13 cellular contexts compared by ENCODE assay signal in the genomic region with DNA sequence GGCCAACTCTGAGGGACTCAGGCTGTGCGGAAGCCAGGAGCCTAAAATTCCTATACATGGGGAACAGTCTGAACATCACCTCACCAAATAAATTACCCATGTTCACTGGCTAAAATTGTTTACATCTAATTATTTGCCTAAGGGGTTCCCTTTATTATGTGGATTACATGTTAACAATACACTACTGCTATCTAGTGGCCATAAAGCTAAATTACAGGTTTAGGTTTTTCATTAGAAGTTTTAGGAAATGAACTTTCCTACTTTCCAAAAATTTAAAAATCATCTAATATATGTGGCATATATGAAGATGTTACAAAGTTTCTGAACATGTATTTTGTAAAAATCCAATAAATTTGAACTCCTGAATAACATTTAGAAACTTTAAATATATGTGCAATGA. TPM values are rescaled to one million over a fixed set of nuclear protein-coding genes. Genes with fewer than 3 reads are reported as not detected.
DNase-seq lines count a peak whose midpoint lies in the region; ATAC-seq and TF ChIP-seq lines count a peak whose summit lies in the region.
"Had no signal": no experiment of that assay in that cellular context is flagged by ENCODE, and none has a peak within 500 bp of the region (broad histone marks: within the 10 kb centered on the region; RNA-seq: fewer than 3 reads in every experiment).

No MANE protein-coding gene starts in this region.

- H3K9ac ChIP-seq in HCT116 (ENCODE audit: low read length) (no peak overlapping the region), SU-DHL-6 (ENCODE audit: low read length) (no peak overlapping the region)

- peak; percentile 55 for TF ChIP-seq RAD21 in HCT116 (IDR thresholded peaks at IDR 0.05; ENCODE audit: low read depth)

- DNase-seq in HCT116 (ENCODE audit: low read depth, low spot score), result no peak
- no peak for DNase-seq in lower lobe of right lung
- no peak for DNase-seq in AG08395 (ENCODE audit: low spot score)
- no peak for DNase-seq in Ammon's horn (ENCODE audit: low spot score)
- DNase-seq in NCI-H774 (lab: John Stamatoyannopoulos, UW), result no peak
- DNase-seq: activated naive CD4-positive, alpha-beta T cell treated with anti-CD3 and anti-CD28 coated beads, Interleukin-2, amount 50 U/mL, for 16 hours; dermis blood vessel endothelial cell; natural killer cell; NCI-H1436 treated with DMSO at 0.1 percent for 48 hours; thyroid gland had no signal

- H3K9me3 ChIP-seq in DOHH2 (ENCODE audit: control insufficient read depth, insufficient read depth, low read length) (0 out of 2 replicates have a peak, but pooled peaks cover 3% of the 10 kb centered on the region), HCT116 (ENCODE audit: control insufficient read depth in 1 of 2, insufficient read depth in 1 of 2, low read depth in 1 of 2, low read length in 2 of 2) (no peaks in the 10 kb centered on the region), SU-DHL-6 (ENCODE audit: insufficient read depth, low read length) (no peaks in the 10 kb centered on the region), lower lobe of right lung (peaks cover 8% of the 10 kb centered on the region)
- H3K9me3 ChIP-seq: thyroid gland had no signal

- ATAC-seq in HCT116, result no peak; the same call in 1 of the 2 replicates
- no peak for ATAC-seq in lower lobe of right lung
- ATAC-seq in GM21737 (IDR thresholded peaks at IDR 0.05; ENCODE audit: unreplicated experiment), result no peak
- ATAC-seq: natural killer cell had no signal

- TF ChIP-seq POLR2A in HCT116 (IDR thresholded peaks at IDR 0.05; ENCODE audit: borderline replicate concordance, extremely low read depth, insufficient read depth, insufficient read length), result no peak

- no peak overlapping the region for H3K27ac ChIP-seq in DOHH2 (ENCODE audit: low read depth, low read length)
- H3K27ac ChIP-seq in HCT116 (ENCODE audit: low read depth, low read length), result no peak overlapping the region
- H3K27ac ChIP-seq in SU-DHL-6 (ENCODE audit: low read depth, low read length), result no peak overlapping the region
- H3K27ac ChIP-seq in lower lobe of right lung, result no peak overlapping the region

- H3K79me2 ChIP-seq in DOHH2 (ENCODE audit: control insufficient read depth, low read length) (no peaks in the 10 kb centered on the region), HCT116 (ENCODE audit: insufficient read depth, low read length) (no peaks in the 10 kb centered on the region), SU-DHL-6 (ENCODE audit: insufficient read depth, low read length) (no peaks in the 10 kb centered on the region)

- POLR2A ChIA-PET in HCT116 (lab: Charles Lee), result no interaction called here

- H3K27me3 ChIP-seq in DOHH2 (ENCODE audit: control insufficient read depth, low read length), result no peaks in the 10 kb centered on the region; the same call in 1 of the 2 replicates
- H3K27me3 ChIP-seq in HCT116 (ENCODE audit: insufficient read depth, low read length), result no peaks in the 10 kb centered on the region
- H3K27me3 ChIP-seq in SU-DHL-6 (ENCODE audit: low read length), result no peaks in the 10 kb centered on the region
- no peaks in the 10 kb centered on the region for H3K27me3 ChIP-seq in lower lobe of right lung (ENCODE audit: low read depth)
- H3K27me3 ChIP-seq: thyroid gland had no signal

- H3K9me2 ChIP-seq in DOHH2 (replicated peaks; ENCODE audit: control insufficient read depth, low read length) (no peaks in the 10 kb centered on the region; the same call in 1 of the 2 replicates), HCT116 (ENCODE audit: insufficient read depth) (no peaks in the 10 kb centered on the region), SU-DHL-6 (replicated peaks; ENCODE audit: insufficient read depth, low read length) (no peaks in the 10 kb centered on the region)

- BruUV-seq in HCT116 (replicated peaks; lab: Mats Ljungman, UMichigan), result no TSS peak

- no peaks in the 10 kb centered on the region for H4K20me1 ChIP-seq in DOHH2 (ENCODE audit: control insufficient read depth, insufficient read depth, low read depth, low read length)
- H4K20me1 ChIP-seq in HCT116 (ENCODE audit: insufficient read depth), result no peaks in the 10 kb centered on the region
- no peaks in the 10 kb centered on the region for H4K20me1 ChIP-seq in SU-DHL-6 (ENCODE audit: low read depth, low read length)

- TF ChIP-seq CTCF in DOHH2 (IDR thresholded peaks at IDR 0.05; ENCODE audit: low read depth, low read length, poor library complexity, severe bottlenecking) (peak; percentile 66), HCT116 (IDR thresholded peaks at IDR 0.05 in 2 of 3, conservative IDR thresholded peaks at IDR 0.05 in 1 of 3; ENCODE audit: borderline replicate concordance in 1 of 3, insufficient read depth in 1 of 3, low read depth in 2 of 3, low read length in 2 of 3) (peak; percentile 31 to 71 (median 44); a peak in 3 of 6 replicates), SU-DHL-6 (IDR thresholded peaks at IDR 0.05; ENCODE audit: insufficient read depth, low read length, poor library complexity, severe bottlenecking) (peak; percentile 71), lower lobe of right lung (IDR thresholded peaks at IDR 0.05) (peak; percentile 17)

- H3K36me3 ChIP-seq in DOHH2 (ENCODE audit: control insufficient read depth, low read length), result no peaks in the 10 kb centered on the region
- no peaks in the 10 kb centered on the region for H3K36me3 ChIP-seq in HCT116 (ENCODE audit: control insufficient read depth in 1 of 2, insufficient read depth in 2 of 2, low read length in 2 of 2)
- H3K36me3 ChIP-seq in SU-DHL-6 (ENCODE audit: low read length), result no peaks in the 10 kb centered on the region
- H3K36me3 ChIP-seq in lower lobe of right lung, result no peaks in the 10 kb centered on the region

- no peaks in the 10 kb centered on the region for H3F3A ChIP-seq in DOHH2 (ENCODE audit: control insufficient read depth, insufficient read depth)
- H3F3A ChIP-seq in SU-DHL-6 (ENCODE audit: insufficient read depth), result no peaks in the 10 kb centered on the region

- intact Hi-C loops in HCT116 (cut with micrococcal nuclease), result no loop called here
- intact Hi-C loops in lower lobe of right lung (cut with DNase I), result no loop called here

- RAD21 ChIA-PET in HCT116 (lab: Charles Lee; ENCODE audit: low non-redundant PET in 1 of 2, low total read pairs in 2 of 2, uncharacterized antibody in 2 of 2, unreplicated experiment in 2 of 2), result no interaction called here

- H2AFZ ChIP-seq in HCT116 (ENCODE audit: low read depth, low read length, poor library complexity, severe bottlenecking), result no peak overlapping the region
- H2AFZ ChIP-seq in SU-DHL-6 (ENCODE audit: low read depth, low read length, severe bottlenecking), result no peak overlapping the region

- no peak overlapping the region for H3K4me3 ChIP-seq in DOHH2 (ENCODE audit: low read length)
- H3K4me3 ChIP-seq in HCT116 (replicated peaks in 1 of 2; ENCODE audit: low read depth in 1 of 2, low read length in 2 of 2), result no peak overlapping the region
- no peak overlapping the region for H3K4me3 ChIP-seq in SU-DHL-6 (ENCODE audit: insufficient read depth, low read length, poor library complexity, severe bottlenecking)
- H3K4me3 ChIP-seq in lower lobe of right lung, result no peak overlapping the region
- H3K4me3 ChIP-seq: thyroid gland had no signal

- CTCF ChIA-PET in HCT116 (lab: Charles Lee), result interaction anchor here (0.9 to 1.6 kb wide), 4 partner anchors 18 to 464 kb away, joined by 3 to 6 read pairs (median 4); no protein-coding TSS in a partner anchor

- H3K4me2 ChIP-seq in DOHH2 (ENCODE audit: low read length), result no peak overlapping the region
- H3K4me2 ChIP-seq in HCT116 (ENCODE audit: low read length), result no peak overlapping the region
- no peak overlapping the region for H3K4me2 ChIP-seq in SU-DHL-6 (ENCODE audit: low read depth, low read length, poor library complexity, severe bottlenecking)

- H3K4me1 ChIP-seq in DOHH2 (ENCODE audit: control insufficient read depth, low read length) (no peaks in the 10 kb centered on the region), HCT116 (ENCODE audit: control insufficient read depth in 1 of 2, insufficient read depth in 2 of 2, low read length in 2 of 2) (no peaks in the 10 kb centered on the region), lower lobe of right lung (no peaks in the 10 kb centered on the region)

TF ChIP-seq in HCT116, 20 proteins besides CTCF, POLR2A, EP300 and RAD21:
- TF ChIP-seq, protein P1, sequence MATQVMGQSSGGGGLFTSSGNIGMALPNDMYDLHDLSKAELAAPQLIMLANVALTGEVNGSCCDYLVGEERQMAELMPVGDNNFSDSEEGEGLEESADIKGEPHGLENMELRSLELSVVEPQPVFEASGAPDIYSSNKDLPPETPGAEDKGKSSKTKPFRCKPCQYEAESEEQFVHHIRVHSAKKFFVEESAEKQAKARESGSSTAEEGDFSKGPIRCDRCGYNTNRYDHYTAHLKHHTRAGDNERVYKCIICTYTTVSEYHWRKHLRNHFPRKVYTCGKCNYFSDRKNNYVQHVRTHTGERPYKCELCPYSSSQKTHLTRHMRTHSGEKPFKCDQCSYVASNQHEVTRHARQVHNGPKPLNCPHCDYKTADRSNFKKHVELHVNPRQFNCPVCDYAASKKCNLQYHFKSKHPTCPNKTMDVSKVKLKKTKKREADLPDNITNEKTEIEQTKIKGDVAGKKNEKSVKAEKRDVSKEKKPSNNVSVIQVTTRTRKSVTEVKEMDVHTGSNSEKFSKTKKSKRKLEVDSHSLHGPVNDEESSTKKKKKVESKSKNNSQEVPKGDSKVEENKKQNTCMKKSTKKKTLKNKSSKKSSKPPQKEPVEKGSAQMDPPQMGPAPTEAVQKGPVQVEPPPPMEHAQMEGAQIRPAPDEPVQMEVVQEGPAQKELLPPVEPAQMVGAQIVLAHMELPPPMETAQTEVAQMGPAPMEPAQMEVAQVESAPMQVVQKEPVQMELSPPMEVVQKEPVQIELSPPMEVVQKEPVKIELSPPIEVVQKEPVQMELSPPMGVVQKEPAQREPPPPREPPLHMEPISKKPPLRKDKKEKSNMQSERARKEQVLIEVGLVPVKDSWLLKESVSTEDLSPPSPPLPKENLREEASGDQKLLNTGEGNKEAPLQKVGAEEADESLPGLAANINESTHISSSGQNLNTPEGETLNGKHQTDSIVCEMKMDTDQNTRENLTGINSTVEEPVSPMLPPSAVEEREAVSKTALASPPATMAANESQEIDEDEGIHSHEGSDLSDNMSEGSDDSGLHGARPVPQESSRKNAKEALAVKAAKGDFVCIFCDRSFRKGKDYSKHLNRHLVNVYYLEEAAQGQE (IDR thresholded peaks at IDR 0.05; ENCODE audit: low read depth), result no peak
- 0 out of 2 replicates have a peak, but pooled peaks have one; percentile 28 for TF ChIP-seq CBX3 (IDR thresholded peaks at IDR 0.05; ENCODE audit: low read depth)

RNA-seq across cellular contexts. Expression of a gene that starts 40.3 kb away (rescaled TPM):
- total RNA-seq in HCT116 (2021; ENCODE audit: unreplicated experiment) (0.34 TPM), lower lobe of right lung (5.6 TPM)
- polyA plus RNA-seq in HCT116 (2012), result 0.10 and 0.14 TPM in 2 replicates
- total RNA-seq: natural killer cell had no signal

Comparison
In these comparisons a context has a peak if more than half of its experiments do, and no peak if none do; other contexts are left out.
1. CTCF ChIP-seq: peak in every context shown above with its lines; median percentile 71 in SU-DHL-6; 66 in DOHH2; 44 in HCT116; 17 in lower lobe of right lung.